In the genomic region with DNA sequence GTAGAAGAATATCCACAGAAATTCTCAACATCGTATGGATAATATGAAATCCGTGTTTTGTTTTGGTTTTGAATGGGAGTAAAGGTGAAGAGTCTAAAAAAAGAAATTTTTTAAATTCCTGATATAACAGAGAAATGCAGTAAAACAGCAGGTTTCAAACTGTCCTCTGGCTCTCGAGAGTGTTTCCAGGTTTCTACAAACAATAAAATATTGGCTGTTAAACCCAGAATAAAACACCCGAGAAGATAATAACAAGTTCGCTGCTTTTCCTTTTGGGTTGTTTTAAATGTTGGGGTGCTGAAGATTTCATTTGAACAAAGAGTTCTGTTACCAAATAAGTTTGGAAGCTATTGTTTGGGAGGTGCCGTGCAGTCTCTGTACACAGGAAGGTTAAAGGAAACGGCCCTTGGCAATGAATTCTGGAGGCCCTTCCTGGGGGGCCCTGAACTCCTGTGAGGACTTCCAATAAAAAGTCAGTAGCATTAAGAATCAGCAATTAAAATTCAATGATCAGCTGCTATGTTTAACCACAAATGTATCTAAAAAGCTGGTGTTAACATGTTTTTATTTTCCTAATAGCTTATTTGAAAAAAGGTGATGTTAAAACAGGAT, we compare ENCODE assay signal across 21 cellular contexts.
DNase-seq lines count a peak whose midpoint lies in the region; ATAC-seq, FAIRE-seq and TF ChIP-seq lines count a peak whose summit lies in the region.
"Had no signal": no experiment of that assay in that cellular context is flagged by ENCODE, and none has a peak within 500 bp of the region (broad histone marks: within the 10 kb centered on the region; RNA-seq: fewer than 3 reads in every experiment).

No MANE protein-coding gene starts in this region.

- H3K9me3 ChIP-seq in liver (ENCODE audit: control insufficient read depth in 4 of 4, low read length in 3 of 4) (no peaks in the 10 kb centered on the region), HepG2 (ENCODE audit: low read length) (no peaks in the 10 kb centered on the region), neuronal stem cell (replicated peaks in 1 of 2; ENCODE audit: control insufficient read depth in 2 of 2, insufficient read depth in 1 of 2, low read depth in 1 of 2, low read length in 2 of 2) (peaks cover 2 to 19% of the 10 kb centered on the region in 2 donors), sigmoid colon (no peaks in the 10 kb centered on the region)
- H3K9me3 ChIP-seq: A549, transverse colon had no signal

- TF ChIP-seq EP300 in HepG2 (IDR thresholded peaks at IDR 0.05; ENCODE audit: low read depth in 2 of 2, low read length in 2 of 2), result no peak
- TF ChIP-seq EP300 in HepG2 (CRISPR knock-in tag; IDR thresholded peaks at IDR 0.05; ENCODE audit: borderline replicate concordance), result no peak
- TF ChIP-seq EP300 in sigmoid colon (IDR thresholded peaks at IDR 0.05), result no peak

- H3K4me1 ChIP-seq in liver (ENCODE audit: control insufficient read depth in 4 of 4, insufficient read depth in 4 of 4, low read length in 3 of 4) (peaks cover 0 to 22% (median 3%) of the 10 kb centered on the region in 4 donors), HepG2 (ENCODE audit: insufficient read depth, low read length) (peaks cover 4% of the 10 kb centered on the region; the same call in 1 of the 2 replicates), neuronal stem cell (ENCODE audit: control insufficient read depth in 2 of 2, insufficient read depth in 1 of 2, low read depth in 1 of 2, low read length in 2 of 2) (peaks cover 27 to 49% of the 10 kb centered on the region in 2 donors), sigmoid colon (peaks cover 0 to 11% (median 0%) of the 10 kb centered on the region in 4 donors)
- H3K4me1 ChIP-seq: A549, transverse colon had no signal

- no peak overlapping the region for H2BK120ac ChIP-seq in neuronal stem cell (ENCODE audit: low read depth, low read length)

- in situ Hi-C loops in HepG2 (cut with HindIII; ENCODE audit: extremely low pct_ligation_motif_present, low pct_unique_long_range_greater_than_20kb), result no loop called here

- ATAC-seq in HepG2 (no peak), left ventricle myocardium superior (peak; percentile 47), GM19324 (IDR thresholded peaks at IDR 0.05; ENCODE audit: low FRiP score, unreplicated experiment) (no peak), left colon (no peak)
- no peak for ATAC-seq in activated CD4-positive, CD25-positive, alpha-beta regulatory T cell treated with anti-CD3 and anti-CD28 coated beads, Interleukin-2, amount 50 U/mL, for 24 hours
- ATAC-seq: A549; activated T-cell treated with anti-CD3 and anti-CD28 coated beads, Interleukin-2, amount 50 U/mL, for 4 hours; esophagus mucosa had no signal

- H3K9ac ChIP-seq in liver (ENCODE audit: low read depth in 1 of 2, low read length in 2 of 2) (peak overlapping the region; percentile 22 to 89), HepG2 (ENCODE audit: insufficient read depth, low read depth, low read length) (no peak overlapping the region), neuronal stem cell (ENCODE audit: low read depth, low read length, poor library complexity) (no peak overlapping the region)

- no peaks in the 10 kb centered on the region for H3K79me2 ChIP-seq in HepG2 (ENCODE audit: insufficient read depth, low read length)

- no peak for FAIRE-seq in HepG2 (lab: Jason Lieb, UNC)
- FAIRE-seq: A549 had no signal

- POLR2A ChIA-PET in HepG2 (lab: Yijun Ruan, JAX), result no interaction called here

- H3K79me1 ChIP-seq in neuronal stem cell (ENCODE audit: low read depth, low read length), result no peaks in the 10 kb centered on the region

- H2AK5ac ChIP-seq in neuronal stem cell (ENCODE audit: low read depth, low read length), result no peak overlapping the region

- no peak for TF ChIP-seq CTCF in liver (IDR thresholded peaks at IDR 0.05; ENCODE audit: low read depth, low read length, missing input control)
- TF ChIP-seq CTCF in HepG2 (CRISPR knock-in tag; IDR thresholded peaks at IDR 0.05), result no peak
- no peak for TF ChIP-seq CTCF in sigmoid colon (IDR thresholded peaks at IDR 0.05)

- no peaks in the 10 kb centered on the region for H4K20me1 ChIP-seq in HepG2 (ENCODE audit: insufficient read depth, low read length)

- no peak overlapping the region for H2BK15ac ChIP-seq in neuronal stem cell (ENCODE audit: low read length)

- H3K4me2 ChIP-seq in HepG2 (ENCODE audit: low read depth, low read length) (no peak overlapping the region), neuronal stem cell (ENCODE audit: insufficient read depth, low read length, poor library complexity, severe bottlenecking) (no peak overlapping the region)
- H3K4me2 ChIP-seq: A549 had no signal

- DNase-seq in HepG2 (ENCODE audit: low spot score) (no peak), left ventricle myocardium superior (no peak), neuronal stem cell (ENCODE audit: low spot score) (no peak), sigmoid colon (no peak), left colon (no peak)
- DNase-seq: activated CD8-positive, alpha-beta memory T cell treated with anti-CD3 and anti-CD28 coated beads for 24 hours; activated naive CD4-positive, alpha-beta T cell treated with anti-CD3 and anti-CD28 coated beads for 36 hours; activated T-cell treated with anti-CD3 and anti-CD28 coated beads, Interleukin-2, amount 50 U/mL, for 4 hours; central memory CD4-positive, alpha-beta T cell; COR-L47; H9; NCI-H1092 treated with DMSO at 0.1 percent for 48 hours; NCI-H2029; stimulated activated CD4-positive, alpha-beta T cell treated with anti-CD3 and anti-CD28 coated beads, Interleukin-1b, Interleukin-23, amount 100 ng/mL, for 48 hours; T1000; transverse colon had no signal

- H3K27me3 ChIP-seq in liver (ENCODE audit: control insufficient read depth in 4 of 4, insufficient read depth in 4 of 4, low read length in 3 of 4), result no peaks in the 10 kb centered on the region
- H3K27me3 ChIP-seq in HepG2 (ENCODE audit: control insufficient read depth in 1 of 2, insufficient read depth in 2 of 2, low read length in 2 of 2), result peaks cover 1 to 7% of the 10 kb centered on the region in 2 experiments; a peak in 1 of 5 replicates
- H3K27me3 ChIP-seq in neuronal stem cell (ENCODE audit: control insufficient read depth in 3 of 3, insufficient read depth in 3 of 3, low read depth in 1 of 3, low read length in 3 of 3), result peaks cover 0 to 5% (median 0%) of the 10 kb centered on the region in 3 experiments
- no peaks in the 10 kb centered on the region for H3K27me3 ChIP-seq in sigmoid colon
- H3K27me3 ChIP-seq: transverse colon had no signal

- TF ChIP-seq POLR2A in HepG2 (IDR thresholded peaks at IDR 0.05; ENCODE audit: insufficient read depth in 1 of 2, low read depth in 2 of 2, low read length in 2 of 2), result no peak
- TF ChIP-seq POLR2A in sigmoid colon (IDR thresholded peaks at IDR 0.05), result no peak

- no peak overlapping the region for H4K91ac ChIP-seq in neuronal stem cell (ENCODE audit: low read depth, low read length, poor library complexity)

- no peak overlapping the region for H2BK12ac ChIP-seq in neuronal stem cell (ENCODE audit: low read length)

- no peak overlapping the region for H3K23ac ChIP-seq in neuronal stem cell (ENCODE audit: low read depth, low read length, poor library complexity)

- no peak for TF ChIP-seq RAD21 in liver (IDR thresholded peaks at IDR 0.05)
- TF ChIP-seq RAD21 in HepG2 (CRISPR knock-in tag; IDR thresholded peaks at IDR 0.05), result no peak

- H2BK5ac ChIP-seq in neuronal stem cell (ENCODE audit: low read length), result no peak overlapping the region

- H3K4me3 ChIP-seq in liver (ENCODE audit: low read depth in 1 of 3, low read length in 3 of 3), result peak overlapping the region in 1 of 3 donors; percentile 11
- no peak overlapping the region for H3K4me3 ChIP-seq in HepG2 (replicated peaks in 1 of 3; ENCODE audit: insufficient read depth in 1 of 3, low read depth in 2 of 3, low read length in 3 of 3)
- H3K4me3 ChIP-seq in neuronal stem cell (ENCODE audit: low read length in 2 of 2), result no peak overlapping the region
- no peak overlapping the region for H3K4me3 ChIP-seq in sigmoid colon
- H3K4me3 ChIP-seq: A549, transverse colon had no signal

- H2AFZ ChIP-seq in HepG2 (ENCODE audit: low read length) (no peak overlapping the region), neuronal stem cell (ENCODE audit: low read length) (peak overlapping the region; percentile 62)

- BruUV-seq in HepG2 (replicated peaks; lab: Mats Ljungman, UMichigan), result no TSS peak

- H3K36me3 ChIP-seq in liver (ENCODE audit: control insufficient read depth in 4 of 4, insufficient read depth in 3 of 4, low read depth in 1 of 4, low read length in 3 of 4) (no peaks in the 10 kb centered on the region), HepG2 (replicated peaks in 1 of 2; ENCODE audit: control insufficient read depth in 1 of 2, insufficient read depth in 2 of 2, low read length in 2 of 2) (no peaks in the 10 kb centered on the region), neuronal stem cell (replicated peaks in 1 of 2; ENCODE audit: control insufficient read depth in 2 of 2, insufficient read depth in 2 of 2, low read length in 2 of 2) (no peaks in the 10 kb centered on the region), sigmoid colon (no peaks in the 10 kb centered on the region)
- H3K36me3 ChIP-seq: transverse colon had no signal

- WGBS in liver, result 22% methylated on average over 7 of the region's 7 CpGs
- WGBS in HepG2 (ENCODE audit: low lambda C conversion rate), result 13% methylated on average over 7 of the region's 7 CpGs
- WGBS in neuronal stem cell (ENCODE audit: extremely low coverage in 2 of 2, insufficient read length in 2 of 2, insufficient replicate concordance in 1 of 2), 2 donors, result 100% methylated on average over 1 of the region's 7 CpGs; no CpG with 5 or more reads in 1 of the 2 donors
- WGBS in sigmoid colon, 2 donors, result 68 to 74% methylated on average over 7 of the region's 7 CpGs

- intact Hi-C loops in HepG2 (cut with micrococcal nuclease; ENCODE audit: unreplicated experiment) (no loop called here), left ventricle myocardium superior (cut with micrococcal nuclease) (no loop called here), sigmoid colon (cut with DNase I) (no loop called here), left colon (cut with DNase I, micrococcal nuclease) (no loop called here)

- no peak overlapping the region for H3K4ac ChIP-seq in neuronal stem cell (ENCODE audit: low read length)

- H3K27ac ChIP-seq in liver (ENCODE audit: low read depth in 1 of 2, low read length in 2 of 2), result peak overlapping the region in 1 of 2 donors; percentile 75
- H3K27ac ChIP-seq in HepG2 (ENCODE audit: extremely low read length, insufficient read depth, low read length), result no peak overlapping the region
- no peak overlapping the region for H3K27ac ChIP-seq in neuronal stem cell (replicated peaks; ENCODE audit: low read length)
- no peak overlapping the region for H3K27ac ChIP-seq in sigmoid colon
- H3K27ac ChIP-seq: A549 had no signal

- no peak overlapping the region for H3K18ac ChIP-seq in neuronal stem cell (ENCODE audit: low read length)

- CTCF ChIA-PET in HepG2 (lab: Yijun Ruan, JAX; ENCODE audit: low intra/inter-chr PET ratio, low total read pairs), result no interaction called here

- no peak overlapping the region for H3K14ac ChIP-seq in neuronal stem cell (ENCODE audit: low read length)

- H4K8ac ChIP-seq in neuronal stem cell (ENCODE audit: low read depth, low read length), result no peak overlapping the region

TF ChIP-seq in liver, 16 proteins besides CTCF, POLR2A, EP300 and RAD21 (continues in another document):
- no peak for TF ChIP-seq FOXA1 (IDR thresholded peaks at IDR 0.05)
- TF ChIP-seq HNF4A (conservative IDR thresholded peaks at IDR 0.05), result no peak

TF ChIP-seq in HepG2, 621 proteins besides CTCF, POLR2A, EP300 and RAD21 (continues in another document):
- no peak for TF ChIP-seq MIER3 (CRISPR knock-in tag; IDR thresholded peaks at IDR 0.05; ENCODE audit: borderline replicate concordance)

Comparison
In these comparisons a context has a peak if more than half of its experiments do, and no peak if none do; other contexts are left out.
1. H3K9ac ChIP-seq: peak in liver (2 of 2); none in HepG2 (single experiment) and neuronal stem cell (single experiment).